18 cellular contexts compared by ENCODE assay signal in the genomic region with DNA sequence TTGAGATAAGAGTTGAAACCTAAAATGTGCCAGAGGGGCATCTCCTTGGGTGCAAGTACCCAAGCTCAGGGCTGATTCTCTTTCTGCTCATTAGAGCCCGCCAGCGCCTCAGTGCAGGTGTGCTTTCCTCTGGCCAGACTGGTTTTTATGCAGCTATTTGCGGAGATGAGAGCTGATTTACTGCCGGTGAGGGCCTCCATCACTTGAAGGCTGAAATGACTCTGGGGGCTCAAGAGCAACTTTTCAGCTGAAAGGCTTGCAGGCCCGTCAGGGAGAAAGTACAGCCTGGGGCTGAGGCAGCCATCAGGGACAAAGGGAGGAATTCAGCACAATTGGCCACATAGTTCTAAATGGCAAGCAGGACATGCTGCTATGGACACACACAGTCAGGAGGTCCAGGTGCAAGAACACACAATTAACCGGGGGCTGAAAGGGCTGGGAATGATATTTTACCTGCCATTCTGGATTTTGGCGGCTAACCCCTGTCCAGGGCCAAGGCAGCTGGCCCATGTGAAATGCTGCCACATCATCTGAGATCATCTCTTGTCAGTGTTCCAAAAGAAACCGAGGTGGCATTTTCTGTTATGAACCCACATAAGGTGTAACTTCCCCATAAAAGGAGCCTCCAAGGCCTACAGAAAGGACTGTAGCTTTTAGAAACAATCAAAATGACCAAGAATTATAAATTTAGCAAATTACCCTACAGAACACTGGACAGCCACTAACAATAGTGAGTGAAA. TPM values are rescaled to one million over a fixed set of nuclear protein-coding genes. Genes with fewer than 3 reads are reported as not detected.
"Had no signal": no experiment of that assay in that cellular context is flagged by ENCODE, and none has a peak within 500 bp of the region (broad histone marks: within the 10 kb centered on the region; RNA-seq: fewer than 3 reads in every experiment).

No MANE protein-coding gene starts in this region.

- H3K4me1 ChIP-seq: esophagus muscularis mucosa, gastrocnemius medialis, left ventricle myocardium inferior, lower lobe of right lung, parathyroid adenoma, psoas muscle, right lobe of liver, suprapubic skin, thyroid gland, uterus had no signal

- H3K27ac ChIP-seq: epithelial cell of prostate, esophagus muscularis mucosa, gastrocnemius medialis, left ventricle myocardium inferior, lower lobe of right lung, parathyroid adenoma, psoas muscle, right lobe of liver, suprapubic skin, thyroid gland, uterus had no signal

- DNase-seq: effector memory CD8-positive, alpha-beta T cell; gastrocnemius medialis; glutamatergic neuron; left ventricle myocardium inferior; lower lobe of right lung; psoas muscle; retina; right lobe of liver; stimulated activated CD4-positive, alpha-beta T cell treated with anti-CD3 and anti-CD28 coated beads, Interleukin-4, amount 100 ng/mL, for 1 hour; stimulated activated CD8-positive, alpha-beta memory T cell treated with anti-CD3 and anti-CD28 coated beads, Interleukin-4, amount 100 ng/mL, for 48 hours; stimulated activated naive CD8-positive, alpha-beta T cell treated with anti-CD3 and anti-CD28 coated beads, Interleukin-15, Interleukin-2, amounts not matched to agents 100 U/mL and 50 U/mL, for 24 hours; thyroid gland; uterus had no signal

- H3K36me3 ChIP-seq: esophagus muscularis mucosa, gastrocnemius medialis, left ventricle myocardium inferior, lower lobe of right lung, right lobe of liver, suprapubic skin, thyroid gland, uterus had no signal

- H3K4me3 ChIP-seq: esophagus muscularis mucosa, gastrocnemius medialis, left ventricle myocardium inferior, lower lobe of right lung, psoas muscle, right lobe of liver, suprapubic skin, thyroid gland, uterus had no signal

- H3K9me3 ChIP-seq: esophagus muscularis mucosa, gastrocnemius medialis, left ventricle myocardium inferior, lower lobe of right lung, psoas muscle, right lobe of liver, suprapubic skin, thyroid gland, uterus had no signal

- H3K27me3 ChIP-seq: esophagus muscularis mucosa, right lobe of liver, suprapubic skin, thyroid gland, uterus had no signal

- H2AFZ ChIP-seq: parathyroid adenoma had no signal

- H3K9ac ChIP-seq: parathyroid adenoma had no signal

RNA-seq across cellular contexts. Expression of a gene that starts 58.3 kb away (rescaled TPM):
- polyA plus RNA-seq: keratinocyte had no signal
